9 cellular contexts compared by ENCODE assay signal in genomic region chr10:35218339-35218955, GRCh38.
DNase-seq lines count a peak whose midpoint lies in the region; ATAC-seq, FAIRE-seq and TF ChIP-seq lines count a peak whose summit lies in the region.
"Had no signal": no experiment of that assay in that cellular context is flagged by ENCODE, and none has a peak within 500 bp of the region (broad histone marks: within the 10 kb centered on the region; RNA-seq: fewer than 3 reads in every experiment).

No MANE protein-coding gene starts in this region.

- TF ChIP-seq EP300 in stomach (IDR thresholded peaks at IDR 0.05): no peak

- H3K27me3 ChIP-seq in Panc1 (ENCODE audit: control insufficient read depth, insufficient read depth, low read length) (no peaks in the 10 kb centered on the region), neural progenitor cell (no peaks in the 10 kb centered on the region), stomach (peaks cover 0 to 2% (median 0%) of the 10 kb centered on the region in 3 donors)

- TF ChIP-seq POLR2A in stomach (IDR thresholded peaks at IDR 0.05): no peak

- H3K27ac Mint-ChIP-seq in neural progenitor cell: peak overlapping the region; percentile 89

- H3K27me3 Mint-ChIP-seq in neural progenitor cell (ENCODE audit: insufficient read depth, low read depth): peaks cover 2% of the 10 kb centered on the region

- H2AFZ ChIP-seq in neural progenitor cell (replicated peaks): no peak overlapping the region

- no peaks in the 10 kb centered on the region for H4K20me1 ChIP-seq in neural progenitor cell (ENCODE audit: low read depth)

- in situ Hi-C loops in Panc1 (cut with HindIII; ENCODE audit: low pct_unique_long_range_greater_than_20kb, low sequenced_read_pairs): no loop called here

- H3K27ac ChIP-seq in Panc1 (ENCODE audit: low read length) (no peak overlapping the region), neural progenitor cell (no peak overlapping the region), stomach (peak overlapping the region in 2 of 5 donors; percentile 32 to 47)
- H3K27ac ChIP-seq: epithelial cell of prostate had no signal

- 32 to 37% (median 35%) methylated on average over 6 to 7 of the region's 7 CpGs for WGBS in stomach, 5 donors

- H3K4me3 ChIP-seq in Panc1 (ENCODE audit: low read depth in 2 of 2, low read length in 2 of 2): 0 out of 4 replicates have a peak overlapping the region, but pooled peaks of 1 of the 2 experiments have one; percentile 15
- no peak overlapping the region for H3K4me3 ChIP-seq in fibroblast of mammary gland (ENCODE audit: control insufficient read depth, low read depth, low read length)
- no peak overlapping the region for H3K4me3 ChIP-seq in neural progenitor cell
- H3K4me3 ChIP-seq in stomach: no peak overlapping the region

- TF ChIP-seq CTCF in D721Med (IDR thresholded peaks at IDR 0.05; ENCODE audit: insufficient read depth, missing control alignments) (peak; percentile 89), Panc1 (IDR thresholded peaks at IDR 0.05) (peak; percentile 79), fibroblast of mammary gland (conservative IDR thresholded peaks at IDR 0.05; ENCODE audit: control insufficient read depth, insufficient read depth, low read depth, low read length) (peak; percentile 81), neural progenitor cell (IDR thresholded peaks at IDR 0.05) (peak; percentile 98), stomach (IDR thresholded peaks at IDR 0.05) (peak in 5 of 7 experiments; percentile 63 to 86 (median 81))

- CTCF ChIA-PET in Panc1 (lab: Charles Lee): interaction anchor here (0.7 to 2.2 kb wide), 2 partner anchors 23 to 99 kb away, joined by 6 to 8 read pairs; no protein-coding TSS in a partner anchor

- DNase-seq in D721Med (ENCODE audit: insufficient read length, low spot score): no peak
- peak; percentile 92 for DNase-seq in KG1 (lab: John Stamatoyannopoulos, UW)
- DNase-seq in Panc1 (ENCODE audit: low read depth, low spot score): no peak
- peak; percentile 87 to 89 for DNase-seq in activated T-cell treated with anti-CD3 and anti-CD28 coated beads, Interleukin-2, amount 50 U/mL, for 48 hours
- peak; percentile 92 for DNase-seq in fibroblast of mammary gland (ENCODE audit: low read depth)
- peak; percentile 91 for DNase-seq in neural progenitor cell (ENCODE audit: low spot score)
- DNase-seq in stomach: peak; percentile 86

- no peaks in the 10 kb centered on the region for H3K79me2 ChIP-seq in neural progenitor cell (ENCODE audit: low read depth)

- peaks cover 47% of the 10 kb centered on the region for H3K4me1 Mint-ChIP-seq in neural progenitor cell

- no TSS peak for BruUV-seq in Panc1 (replicated peaks; lab: Mats Ljungman, UMichigan)

- peak overlapping the region; percentile 46 for H3K4me3 Mint-ChIP-seq in neural progenitor cell

- intact Hi-C loops in Panc1 (cut with micrococcal nuclease; ENCODE audit: unreplicated experiment) (loop anchor here (2.0 kb wide), 1 partner anchor 98 kb away; no protein-coding TSS in a partner anchor), stomach (cut with DNase I; ENCODE audit: low total_unique reads) (loop anchor here (5.0 kb wide), 1 partner anchor 96 kb away; no protein-coding TSS in a partner anchor)

- no peaks in the 10 kb centered on the region for H3K4me1 ChIP-seq in Panc1 (ENCODE audit: control insufficient read depth, insufficient read depth, low read length)
- H3K4me1 ChIP-seq in neural progenitor cell: no peaks in the 10 kb centered on the region
- H3K4me1 ChIP-seq in stomach: peaks cover 0 to 21% (median 4%) of the 10 kb centered on the region in 4 donors

- H3K9ac ChIP-seq in neural progenitor cell: no peak overlapping the region

- peak; percentile 53 for FAIRE-seq in D721Med (lab: Jason Lieb, UNC)

- H3K9me3 ChIP-seq in Panc1 (ENCODE audit: control insufficient read depth, insufficient read depth, low read depth, low read length) (no peaks in the 10 kb centered on the region), neural progenitor cell (ENCODE audit: low read depth) (no peaks in the 10 kb centered on the region), stomach (no peaks in the 10 kb centered on the region)

- no peak overlapping the region for H3K4me2 ChIP-seq in neural progenitor cell

- ATAC-seq in GM21515 (IDR thresholded peaks at IDR 0.05; ENCODE audit: unreplicated experiment) (peak; percentile 57), Panc1 (peak; percentile 89)

- H3K36me3 Mint-ChIP-seq in neural progenitor cell: peaks cover 4% of the 10 kb centered on the region

- no peaks in the 10 kb centered on the region for H3F3A ChIP-seq in neural progenitor cell (ENCODE audit: low read depth)

- POLR2A ChIA-PET in Panc1 (lab: Charles Lee): interaction anchor here (0.6 to 0.7 kb wide), 2 partner anchors 95 to 1662 kb away, joined by 4 to 7 read pairs; no protein-coding TSS in a partner anchor

- no peaks in the 10 kb centered on the region for H3K9me3 Mint-ChIP-seq in neural progenitor cell

- no peaks in the 10 kb centered on the region for H3K36me3 ChIP-seq in Panc1 (ENCODE audit: control insufficient read depth, insufficient read depth, low read length)
- no peaks in the 10 kb centered on the region for H3K36me3 ChIP-seq in neural progenitor cell
- H3K36me3 ChIP-seq in stomach: no peaks in the 10 kb centered on the region

Comparison
In these comparisons a context has a peak if more than half of its experiments do, and no peak if none do; other contexts are left out.
1. DNase-seq: peak in KG1 (single experiment), activated T-cell treated with anti-CD3 and anti-CD28 coated beads, Interleukin-2, amount 50 U/mL, for 48 hours (2 of 2), fibroblast of mammary gland (single experiment), neural progenitor cell (single experiment) and stomach (single experiment); none in D721Med (single experiment) and Panc1 (single experiment).
2. Peak in every context shown above with its lines, with median percentiles within 50 percentile points of each other: CTCF ChIP-seq.